Comparison of ENCODE assay signal across 17 cellular contexts in the genomic region with DNA sequence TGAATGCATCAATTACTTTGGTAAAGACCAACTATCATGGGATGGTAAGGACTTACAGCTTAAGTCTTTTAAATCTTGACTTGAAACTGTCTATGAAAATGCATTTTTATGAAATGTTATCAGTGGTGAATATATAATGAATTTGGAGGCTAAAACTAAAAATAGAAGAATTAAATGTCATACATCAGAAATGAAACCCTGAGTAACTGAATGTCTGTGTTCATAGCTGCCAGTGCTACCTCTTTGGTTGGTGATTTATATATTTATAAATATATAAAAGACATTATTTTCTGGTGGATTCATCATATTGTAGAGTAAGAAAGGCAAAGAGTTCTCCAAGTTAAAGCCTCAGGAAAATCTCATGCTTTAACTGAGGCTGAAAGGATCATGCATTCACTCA. TPM values are rescaled to one million over a fixed set of nuclear protein-coding genes. Genes with fewer than 3 reads are reported as not detected.
DNase-seq lines count a peak whose midpoint lies in the region; ATAC-seq and TF ChIP-seq lines count a peak whose summit lies in the region.
"Had no signal": no experiment of that assay in that cellular context is flagged by ENCODE, and none has a peak within 500 bp of the region (broad histone marks: within the 10 kb centered on the region; RNA-seq: fewer than 3 reads in every experiment).

No MANE protein-coding gene starts in this region.

- CTCF ChIA-PET in activated CD4-positive, alpha-beta memory T cell treated with anti-CD3 and anti-CD28 coated beads for 36 hours (lab: Charles Lee): interaction anchor here (1.2 to 2.0 kb wide), 2 partner anchors 17 to 84 kb away, joined by 3 to 6 read pairs; partner anchors contain the start of gene NOP10
- CTCF ChIA-PET in activated CD4-positive, alpha-beta memory T cell treated with anti-CD3 and anti-CD28 coated beads, Interleukin-2, amount 10 ng/mL, durations not matched to agents 7 days and 5 days (lab: Charles Lee): interaction anchor here (0.8 to 1.9 kb wide), 2 partner anchors 42 to 83 kb away, joined by 3 to 5 read pairs; partner anchors contain the start of gene LPCAT4

- no peak overlapping the region for H3K4me3 Mint-ChIP-seq in activated CD4-positive, alpha-beta memory T cell treated with anti-CD3 and anti-CD28 coated beads for 36 hours
- H3K4me3 Mint-ChIP-seq in activated CD4-positive, alpha-beta memory T cell treated with anti-CD3 and anti-CD28 coated beads, Interleukin-2, amount 10 ng/mL, durations not matched to agents 7 days and 5 days: no peak overlapping the region
- H3K4me3 Mint-ChIP-seq in IgD-negative memory B cell: peak overlapping the region in 2 of 4 donors; percentile 25 to 63
- peak overlapping the region; percentile 50 for H3K4me3 Mint-ChIP-seq in activated naive CD8-positive, alpha-beta T cell treated with anti-CD3 and anti-CD28 coated beads, Interleukin-2, amount 50 U/mL, for 24 hours
- peak overlapping the region in 1 of 2 donors; percentile 23 for H3K4me3 Mint-ChIP-seq in stimulated activated naive B cell treated with anti-CD40 and anti-IgM and Interleukin-4, amounts not matched to agents 10 μg/mL and 1 μg/mL and 100 μg/mL, for 72 hours
- H3K4me3 Mint-ChIP-seq: HFFc6 had no signal

- intact Hi-C loops in activated CD4-positive, alpha-beta memory T cell treated with anti-CD3 and anti-CD28 coated beads for 36 hours (cut with micrococcal nuclease): no loop called here

- peak overlapping the region; percentile 56 for H3K27ac Mint-ChIP-seq in activated CD4-positive, alpha-beta memory T cell treated with anti-CD3 and anti-CD28 coated beads for 36 hours
- no peak overlapping the region for H3K27ac Mint-ChIP-seq in activated CD4-positive, alpha-beta memory T cell treated with anti-CD3 and anti-CD28 coated beads, Interleukin-2, amount 10 ng/mL, durations not matched to agents 7 days and 5 days
- peak overlapping the region in 2 of 3 donors; percentile 57 to 94 for H3K27ac Mint-ChIP-seq in IgD-negative memory B cell
- peak overlapping the region; percentile 82 for H3K27ac Mint-ChIP-seq in activated naive CD8-positive, alpha-beta T cell treated with anti-CD3 and anti-CD28 coated beads, Interleukin-2, amount 50 U/mL, for 24 hours
- no peak overlapping the region for H3K27ac Mint-ChIP-seq in stimulated activated naive B cell treated with anti-CD40 and anti-IgM and Interleukin-4, amounts not matched to agents 10 μg/mL and 1 μg/mL and 100 μg/mL, for 72 hours
- H3K27ac Mint-ChIP-seq: HFFc6 had no signal

- peaks cover 49% of the 10 kb centered on the region for H3K4me1 Mint-ChIP-seq in activated CD4-positive, alpha-beta memory T cell treated with anti-CD3 and anti-CD28 coated beads for 36 hours (ENCODE audit: low read depth)
- peaks cover 38% of the 10 kb centered on the region for H3K4me1 Mint-ChIP-seq in activated CD4-positive, alpha-beta memory T cell treated with anti-CD3 and anti-CD28 coated beads, Interleukin-2, amount 10 ng/mL, durations not matched to agents 7 days and 5 days
- H3K4me1 Mint-ChIP-seq in IgD-negative memory B cell: peaks cover 54 to 66% (median 57%) of the 10 kb centered on the region in 3 donors
- H3K4me1 Mint-ChIP-seq in activated naive CD8-positive, alpha-beta T cell treated with anti-CD3 and anti-CD28 coated beads, Interleukin-2, amount 50 U/mL, for 24 hours: peaks cover 67% of the 10 kb centered on the region
- peaks cover 27 to 73% of the 10 kb centered on the region in 2 donors for H3K4me1 Mint-ChIP-seq in stimulated activated naive B cell treated with anti-CD40 and anti-IgM and Interleukin-4, amounts not matched to agents 10 μg/mL and 1 μg/mL and 100 μg/mL, for 72 hours

- H3K27me3 Mint-ChIP-seq in activated CD4-positive, alpha-beta memory T cell treated with anti-CD3 and anti-CD28 coated beads for 36 hours: no peaks in the 10 kb centered on the region
- H3K27me3 Mint-ChIP-seq in activated CD4-positive, alpha-beta memory T cell treated with anti-CD3 and anti-CD28 coated beads, Interleukin-2, amount 10 ng/mL, durations not matched to agents 7 days and 5 days: no peaks in the 10 kb centered on the region
- no peaks in the 10 kb centered on the region for H3K27me3 Mint-ChIP-seq in IgD-negative memory B cell
- H3K27me3 Mint-ChIP-seq in activated naive CD8-positive, alpha-beta T cell treated with anti-CD3 and anti-CD28 coated beads, Interleukin-2, amount 50 U/mL, for 24 hours: no peaks in the 10 kb centered on the region
- no peaks in the 10 kb centered on the region for H3K27me3 Mint-ChIP-seq in stimulated activated naive B cell treated with anti-CD40 and anti-IgM and Interleukin-4, amounts not matched to agents 10 μg/mL and 1 μg/mL and 100 μg/mL, for 72 hours

- POLR2A ChIA-PET in activated CD4-positive, alpha-beta memory T cell treated with anti-CD3 and anti-CD28 coated beads for 36 hours (lab: Charles Lee): no interaction called here
- POLR2A ChIA-PET in activated CD4-positive, alpha-beta memory T cell treated with anti-CD3 and anti-CD28 coated beads, Interleukin-2, amount 10 ng/mL, durations not matched to agents 7 days and 5 days (lab: Charles Lee): interaction anchor here (1.5 to 7.0 kb wide), 2 partner anchors 9 to 12 kb away, joined by 3 to 79 read pairs; partner anchors contain the start of gene SLC12A6

- no peak for ATAC-seq in activated naive CD8-positive, alpha-beta T cell treated with anti-CD3 and anti-CD28 coated beads, Interleukin-2, amount 50 U/mL, for 24 hours
- ATAC-seq in stimulated activated naive B cell treated with anti-CD40 and anti-IgM and Interleukin-4, amounts not matched to agents 10 μg/mL and 1 μg/mL and 100 μg/mL, for 72 hours (replicated peaks): peak; percentile 32 to 47

- DNase-seq in activated CD4-positive, alpha-beta memory T cell treated with anti-CD3 and anti-CD28 coated beads for 36 hours: no peak
- no peak for DNase-seq in activated CD4-positive, alpha-beta memory T cell treated with anti-CD3 and anti-CD28 coated beads, Interleukin-2, amount 10 ng/mL, durations not matched to agents 7 days and 5 days
- no peak for DNase-seq in activated naive CD8-positive, alpha-beta T cell treated with anti-CD3 and anti-CD28 coated beads, Interleukin-2, amount 50 U/mL, for 24 hours
- no peak for DNase-seq in stimulated activated naive B cell treated with anti-CD40 and anti-IgM and Interleukin-4, amounts not matched to agents 10 μg/mL and 1 μg/mL and 100 μg/mL, for 72 hours
- DNase-seq in NCI-H1694 (lab: John Stamatoyannopoulos, UW) (no peak), GM13976 (ENCODE audit: low spot score) (no peak)
- DNase-seq in stimulated activated CD4-positive, alpha-beta T cell treated with anti-CD3 and anti-CD28 coated beads, Interleukin-2, amount 100 ng/mL, for 24 hours: no peak
- DNase-seq: DMS79 treated with DMSO at 0.1 percent for 48 hours, HFFc6, NCI-H1048, NCI-H146, NCI-H226, NCI-H526, OCI-M1, SJCRH30 had no signal

- no peaks in the 10 kb centered on the region for H3K36me3 Mint-ChIP-seq in activated CD4-positive, alpha-beta memory T cell treated with anti-CD3 and anti-CD28 coated beads for 36 hours
- H3K36me3 Mint-ChIP-seq in activated CD4-positive, alpha-beta memory T cell treated with anti-CD3 and anti-CD28 coated beads, Interleukin-2, amount 10 ng/mL, durations not matched to agents 7 days and 5 days (ENCODE audit: low read depth): peaks cover 3% of the 10 kb centered on the region
- peaks cover 1% of the 10 kb centered on the region for H3K36me3 Mint-ChIP-seq in IgD-negative memory B cell
- no peaks in the 10 kb centered on the region for H3K36me3 Mint-ChIP-seq in activated naive CD8-positive, alpha-beta T cell treated with anti-CD3 and anti-CD28 coated beads, Interleukin-2, amount 50 U/mL, for 24 hours (ENCODE audit: low read depth)
- peaks cover 7 to 22% of the 10 kb centered on the region in 2 donors for H3K36me3 Mint-ChIP-seq in stimulated activated naive B cell treated with anti-CD40 and anti-IgM and Interleukin-4, amounts not matched to agents 10 μg/mL and 1 μg/mL and 100 μg/mL, for 72 hours

- no peaks in the 10 kb centered on the region for H3K9me3 Mint-ChIP-seq in activated CD4-positive, alpha-beta memory T cell treated with anti-CD3 and anti-CD28 coated beads for 36 hours
- no peaks in the 10 kb centered on the region for H3K9me3 Mint-ChIP-seq in activated CD4-positive, alpha-beta memory T cell treated with anti-CD3 and anti-CD28 coated beads, Interleukin-2, amount 10 ng/mL, durations not matched to agents 7 days and 5 days
- no peaks in the 10 kb centered on the region for H3K9me3 Mint-ChIP-seq in IgD-negative memory B cell
- no peaks in the 10 kb centered on the region for H3K9me3 Mint-ChIP-seq in activated naive CD8-positive, alpha-beta T cell treated with anti-CD3 and anti-CD28 coated beads, Interleukin-2, amount 50 U/mL, for 24 hours
- peaks cover 0 to 2% of the 10 kb centered on the region in 2 donors for H3K9me3 Mint-ChIP-seq in stimulated activated naive B cell treated with anti-CD40 and anti-IgM and Interleukin-4, amounts not matched to agents 10 μg/mL and 1 μg/mL and 100 μg/mL, for 72 hours
- H3K9me3 Mint-ChIP-seq: HFFc6 had no signal

- in situ Hi-C loops in GM13976 (cut with MboI; ENCODE audit: low sequenced_read_pairs, unreplicated experiment): no loop called here

- no peak for TF ChIP-seq CTCF in GM13976 (IDR thresholded peaks at IDR 0.05; ENCODE audit: borderline replicate concordance, control extremely low read depth, extremely low read depth, insufficient read depth, missing control alignments)

RNA-seq across cellular contexts. Expression of gene SLC12A6, which starts 12.2 kb away (rescaled TPM):
- total RNA-seq in activated CD4-positive, alpha-beta memory T cell treated with anti-CD3 and anti-CD28 coated beads for 36 hours: 10 to 100 TPM; 18.4 to 18.5 TPM
- total RNA-seq in activated CD4-positive, alpha-beta memory T cell treated with anti-CD3 and anti-CD28 coated beads, Interleukin-2, amount 10 ng/mL, durations not matched to agents 7 days and 5 days: 10 to 100 TPM; 30.6 to 31.7 TPM
- 8.7 TPM for polyA plus RNA-seq in IgD-negative memory B cell

RNA-seq across cellular contexts. Expression of gene NOP10, which starts 17.6 kb away (rescaled TPM):
- 100 to 1,000 TPM; 211 to 214 TPM for total RNA-seq in activated CD4-positive, alpha-beta memory T cell treated with anti-CD3 and anti-CD28 coated beads for 36 hours
- 100 to 1,000 TPM; 170 to 183 TPM for total RNA-seq in activated CD4-positive, alpha-beta memory T cell treated with anti-CD3 and anti-CD28 coated beads, Interleukin-2, amount 10 ng/mL, durations not matched to agents 7 days and 5 days
- polyA plus RNA-seq in IgD-negative memory B cell: 350 TPM

RNA-seq across cellular contexts. Expression of gene NUTM1, which starts 17.7 kb away (rescaled TPM):
- not detected for total RNA-seq in activated CD4-positive, alpha-beta memory T cell treated with anti-CD3 and anti-CD28 coated beads for 36 hours
- not detected for total RNA-seq in activated CD4-positive, alpha-beta memory T cell treated with anti-CD3 and anti-CD28 coated beads, Interleukin-2, amount 10 ng/mL, durations not matched to agents 7 days and 5 days
- not detected for polyA plus RNA-seq in IgD-negative memory B cell
- total RNA-seq: A172, HFFc6 had no signal

RNA-seq across cellular contexts. Expression of gene LPCAT4, which starts 41.6 kb away (rescaled TPM):
- total RNA-seq in activated CD4-positive, alpha-beta memory T cell treated with anti-CD3 and anti-CD28 coated beads for 36 hours: 10 to 100 TPM; 62.5 to 71.3 TPM
- total RNA-seq in activated CD4-positive, alpha-beta memory T cell treated with anti-CD3 and anti-CD28 coated beads, Interleukin-2, amount 10 ng/mL, durations not matched to agents 7 days and 5 days: 100 to 1,000 TPM; 109 to 117 TPM
- 8.5 TPM for polyA plus RNA-seq in IgD-negative memory B cell

Comparison
In these comparisons a context has a peak if more than half of its experiments do, and no peak if none do; other contexts are left out.
1. H3K27ac Mint-ChIP-seq: peak in activated CD4-positive, alpha-beta memory T cell treated with anti-CD3 and anti-CD28 coated beads for 36 hours (single experiment), IgD-negative memory B cell (2 of 3) and activated naive CD8-positive, alpha-beta T cell treated with anti-CD3 and anti-CD28 coated beads, Interleukin-2, amount 50 U/mL, for 24 hours (single experiment); none in activated CD4-positive, alpha-beta memory T cell treated with anti-CD3 and anti-CD28 coated beads, Interleukin-2, amount 10 ng/mL, durations not matched to agents 7 days and 5 days (single experiment) and stimulated activated naive B cell treated with anti-CD40 and anti-IgM and Interleukin-4, amounts not matched to agents 10 μg/mL and 1 μg/mL and 100 μg/mL, for 72 hours (single experiment).